1 cellular context compared by ENCODE assay signal in genomic region chr7:156614434-156615264, GRCh38.
A peak's percentile ranks its signal among the peaks of the same experiment; 100 is the strongest.
TF ChIP-seq lines count a peak whose summit lies in the region.

No MANE protein-coding gene starts in this region.

TF ChIP-seq in HepG2, 621 proteins besides CTCF, POLR2A, EP300 and RAD21 (continued from another document and continues in another):
- TF ChIP-seq KIAA2018 (CRISPR knock-in tag; IDR thresholded peaks at IDR 0.05; ENCODE audit: borderline replicate concordance) (no peak), ZNF724P (CRISPR knock-in tag; IDR thresholded peaks at IDR 0.05; ENCODE audit: borderline replicate concordance) (no peak), ZFP91 (CRISPR knock-in tag; IDR thresholded peaks at IDR 0.05; ENCODE audit: borderline replicate concordance) (peak; percentile 98), RBAK (CRISPR knock-in tag; IDR thresholded peaks at IDR 0.05) (no peak), KLF13 (CRISPR knock-in tag; IDR thresholded peaks at IDR 0.05) (no peak), ZNF280D (CRISPR knock-in tag; IDR thresholded peaks at IDR 0.05) (peak; percentile 74; the same call in 1 of the 2 replicates), ZBTB1 (CRISPR knock-in tag; IDR thresholded peaks at IDR 0.05; ENCODE audit: borderline replicate concordance) (no peak), ZNF841 (CRISPR knock-in tag; IDR thresholded peaks at IDR 0.05; ENCODE audit: borderline replicate concordance) (no peak), TFE3 (CRISPR knock-in tag; IDR thresholded peaks at IDR 0.05) (peak; percentile 91; the same call in 1 of the 2 replicates), AGO2 (optimal IDR thresholded peaks at IDR 0.05; ENCODE audit: low read depth, low read length) (peak; percentile 10), SMYD3 (CRISPR knock-in tag; IDR thresholded peaks at IDR 0.05) (no peak), ZFP36 (IDR thresholded peaks at IDR 0.05; ENCODE audit: borderline replicate concordance, low read depth, low read length, partially characterized antibody) (peak; percentile 29), GRHL1 (CRISPR knock-in tag; conservative IDR thresholded peaks at IDR 0.05) (no peak), ZNF572 (CRISPR knock-in tag; IDR thresholded peaks at IDR 0.05) (no peak), ZNF598 (CRISPR knock-in tag; IDR thresholded peaks at IDR 0.05; ENCODE audit: borderline replicate concordance) (no peak), ZNF775 (CRISPR knock-in tag; IDR thresholded peaks at IDR 0.05; ENCODE audit: borderline replicate concordance) (no peak), STAT6 (CRISPR knock-in tag; IDR thresholded peaks at IDR 0.05; ENCODE audit: borderline replicate concordance) (0 out of 2 replicates have a peak, but pooled peaks have one; percentile 27), ZNF235 (CRISPR knock-in tag; IDR thresholded peaks at IDR 0.05; ENCODE audit: borderline replicate concordance) (no peak), GABPA (IDR thresholded peaks at IDR 0.05; ENCODE audit: low read depth, low read length) (no peak), GABPA (CRISPR knock-in tag; IDR thresholded peaks at IDR 0.05; ENCODE audit: low read depth) (peak; percentile 48; the same call in 1 of the 2 replicates), PRDM15 (CRISPR knock-in tag; IDR thresholded peaks at IDR 0.05) (no peak)
- TF ChIP-seq, protein P1, sequence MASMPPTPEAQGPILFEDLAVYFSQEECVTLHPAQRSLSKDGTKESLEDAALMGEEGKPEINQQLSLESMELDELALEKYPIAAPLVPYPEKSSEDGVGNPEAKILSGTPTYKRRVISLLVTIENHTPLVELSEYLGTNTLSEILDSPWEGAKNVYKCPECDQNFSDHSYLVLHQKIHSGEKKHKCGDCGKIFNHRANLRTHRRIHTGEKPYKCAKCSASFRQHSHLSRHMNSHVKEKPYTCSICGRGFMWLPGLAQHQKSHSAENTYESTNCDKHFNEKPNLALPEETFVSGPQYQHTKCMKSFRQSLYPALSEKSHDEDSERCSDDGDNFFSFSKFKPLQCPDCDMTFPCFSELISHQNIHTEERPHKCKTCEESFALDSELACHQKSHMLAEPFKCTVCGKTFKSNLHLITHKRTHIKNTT (CRISPR knock-in tag; IDR thresholded peaks at IDR 0.05) = no peak
- TF ChIP-seq, protein P2, sequence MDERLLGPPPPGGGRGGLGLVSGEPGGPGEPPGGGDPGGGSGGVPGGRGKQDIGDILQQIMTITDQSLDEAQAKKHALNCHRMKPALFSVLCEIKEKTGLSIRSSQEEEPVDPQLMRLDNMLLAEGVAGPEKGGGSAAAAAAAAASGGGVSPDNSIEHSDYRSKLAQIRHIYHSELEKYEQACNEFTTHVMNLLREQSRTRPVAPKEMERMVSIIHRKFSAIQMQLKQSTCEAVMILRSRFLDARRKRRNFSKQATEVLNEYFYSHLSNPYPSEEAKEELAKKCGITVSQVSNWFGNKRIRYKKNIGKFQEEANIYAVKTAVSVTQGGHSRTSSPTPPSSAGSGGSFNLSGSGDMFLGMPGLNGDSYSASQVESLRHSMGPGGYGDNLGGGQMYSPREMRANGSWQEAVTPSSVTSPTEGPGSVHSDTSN (CRISPR knock-in tag; IDR thresholded peaks at IDR 0.05) = peak; percentile 85
- TF ChIP-seq, protein P3, sequence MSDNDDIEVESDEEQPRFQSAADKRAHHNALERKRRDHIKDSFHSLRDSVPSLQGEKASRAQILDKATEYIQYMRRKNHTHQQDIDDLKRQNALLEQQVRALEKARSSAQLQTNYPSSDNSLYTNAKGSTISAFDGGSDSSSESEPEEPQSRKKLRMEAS (IDR thresholded peaks at IDR 0.05) = peak; percentile 62
